15 cellular contexts compared by ENCODE assay signal in the genomic region with DNA sequence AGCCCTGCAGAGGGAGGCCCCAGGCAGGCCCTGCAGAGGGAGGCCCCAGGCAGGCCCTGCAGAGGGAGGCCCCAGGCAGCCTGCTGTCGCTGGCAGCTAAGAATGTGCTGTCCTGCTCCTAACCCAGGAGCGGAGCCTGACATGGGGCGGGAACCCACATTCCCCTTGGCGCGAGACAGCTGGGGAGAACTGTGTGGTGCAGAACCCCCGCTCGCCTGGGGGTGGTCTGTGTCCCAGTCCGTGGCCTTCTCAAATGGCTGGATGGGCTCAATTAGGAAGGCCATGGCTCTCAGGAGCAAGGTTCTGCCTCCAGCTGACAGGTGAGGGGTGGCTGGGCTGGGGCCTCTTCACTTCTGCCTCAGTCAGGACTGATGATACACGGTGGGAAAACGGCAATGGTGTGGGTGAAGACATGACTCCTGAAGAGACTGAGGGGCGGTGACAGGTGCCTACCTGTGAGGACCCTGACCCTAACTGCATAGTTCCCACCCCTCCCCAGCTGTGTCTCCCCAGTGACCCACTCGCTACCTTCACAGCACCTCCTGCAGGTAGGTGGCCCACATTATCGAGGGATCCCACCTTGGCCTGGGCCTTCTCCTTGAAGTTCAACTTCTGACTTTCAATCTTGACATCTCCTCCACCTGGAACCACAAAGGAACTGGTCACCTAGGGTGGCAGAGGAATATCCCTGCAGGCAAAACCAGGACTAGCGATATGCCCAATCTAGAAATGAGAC.
"Had no signal": no experiment of that assay in that cellular context is flagged by ENCODE, and none has a peak within 500 bp of the region (broad histone marks: within the 10 kb centered on the region; RNA-seq: fewer than 3 reads in every experiment).

No MANE protein-coding gene starts in this region.

- H3K27me3 ChIP-seq: colonic mucosa, left lung, thyroid gland had no signal

- FAIRE-seq: endothelial cell of umbilical vein, frontal cortex, keratinocyte, small intestine, urothelium cell line had no signal

- H3K4me3 Mint-ChIP-seq: activated CD8-positive, alpha-beta memory T cell treated with anti-CD3 and anti-CD28 coated beads, Interleukin-2, amount 10 ng/mL, durations not matched to agents 7 days and 5 days; activated naive CD8-positive, alpha-beta T cell treated with anti-CD3 and anti-CD28 coated beads, Interleukin-2, amount 10 ng/mL, durations not matched to agents 7 days and 5 days; activated T-cell treated with anti-CD3 and anti-CD28 coated beads, Interleukin-2, amount 50 U/mL, for 72 hours had no signal

- H3K4me3 ChIP-seq: colonic mucosa, left lung, thyroid gland had no signal

- H3K4me1 Mint-ChIP-seq: activated CD8-positive, alpha-beta memory T cell treated with anti-CD3 and anti-CD28 coated beads, Interleukin-2, amount 10 ng/mL, durations not matched to agents 7 days and 5 days; activated naive CD8-positive, alpha-beta T cell treated with anti-CD3 and anti-CD28 coated beads, Interleukin-2, amount 10 ng/mL, durations not matched to agents 7 days and 5 days had no signal

- DNase-seq: activated CD8-positive, alpha-beta memory T cell treated with anti-CD3 and anti-CD28 coated beads, Interleukin-2, amount 10 ng/mL, durations not matched to agents 7 days and 5 days; activated gamma-delta T cell treated with Interleukin-2 at 50 U/mL for 16 hours; activated naive CD8-positive, alpha-beta T cell treated with anti-CD3 and anti-CD28 coated beads, Interleukin-2, amount 10 ng/mL, durations not matched to agents 7 days and 5 days; activated T-cell treated with anti-CD3 and anti-CD28 coated beads, Interleukin-2, amount 50 U/mL, for 72 hours; colonic mucosa; mesendoderm; right cardiac atrium; small intestine; thyroid gland had no signal

- H3K79me2 ChIP-seq: parathyroid adenoma had no signal

- H3K27ac ChIP-seq: colonic mucosa, left lung, parathyroid adenoma, thyroid gland had no signal

- H3K27ac Mint-ChIP-seq: activated CD8-positive, alpha-beta memory T cell treated with anti-CD3 and anti-CD28 coated beads, Interleukin-2, amount 10 ng/mL, durations not matched to agents 7 days and 5 days; activated naive CD8-positive, alpha-beta T cell treated with anti-CD3 and anti-CD28 coated beads, Interleukin-2, amount 10 ng/mL, durations not matched to agents 7 days and 5 days; activated T-cell treated with anti-CD3 and anti-CD28 coated beads, Interleukin-2, amount 50 U/mL, for 72 hours had no signal

- H3K9me3 ChIP-seq: colonic mucosa, left lung, thyroid gland had no signal

- H3K27me3 Mint-ChIP-seq: activated CD8-positive, alpha-beta memory T cell treated with anti-CD3 and anti-CD28 coated beads, Interleukin-2, amount 10 ng/mL, durations not matched to agents 7 days and 5 days; activated naive CD8-positive, alpha-beta T cell treated with anti-CD3 and anti-CD28 coated beads, Interleukin-2, amount 10 ng/mL, durations not matched to agents 7 days and 5 days had no signal

- H3K4me1 ChIP-seq: colonic mucosa, left lung, parathyroid adenoma, thyroid gland had no signal

- H3K9me3 Mint-ChIP-seq: activated naive CD8-positive, alpha-beta T cell treated with anti-CD3 and anti-CD28 coated beads, Interleukin-2, amount 10 ng/mL, durations not matched to agents 7 days and 5 days; activated T-cell treated with anti-CD3 and anti-CD28 coated beads, Interleukin-2, amount 50 U/mL, for 72 hours had no signal
